10 cellular contexts compared by ENCODE assay signal in the genomic region with DNA sequence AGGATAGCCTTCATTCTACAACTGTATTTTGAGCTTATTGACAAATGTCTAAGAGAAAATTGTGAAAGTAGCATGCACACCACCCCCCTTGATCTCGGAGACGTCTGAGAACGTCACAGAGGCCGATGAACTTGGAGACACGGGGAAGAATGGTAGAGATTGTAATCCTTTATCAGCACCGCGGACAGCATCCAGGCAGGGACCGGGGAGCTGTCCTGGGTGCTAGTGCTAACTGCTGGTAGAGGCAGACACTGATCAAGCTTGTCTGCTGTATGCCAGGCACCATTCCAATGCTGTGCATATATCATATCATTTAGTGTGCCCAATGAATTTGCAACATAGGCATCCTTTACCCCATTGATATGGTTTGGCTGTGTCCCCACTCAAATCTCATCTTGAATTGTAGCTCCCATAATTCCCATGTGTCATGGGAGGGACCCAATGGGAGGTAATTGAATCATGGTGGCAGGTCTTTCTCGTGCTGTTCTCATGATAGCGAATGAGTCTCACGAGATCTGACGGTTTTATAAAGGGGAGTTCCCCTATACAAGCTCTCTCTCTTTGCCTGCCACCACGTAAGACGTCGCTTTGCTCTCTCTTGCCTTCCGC.
DNase-seq lines count a peak whose midpoint lies in the region; ATAC-seq and TF ChIP-seq lines count a peak whose summit lies in the region.
"Had no signal": no experiment of that assay in that cellular context is flagged by ENCODE, and none has a peak within 500 bp of the region (broad histone marks: within the 10 kb centered on the region; RNA-seq: fewer than 3 reads in every experiment).

No MANE protein-coding gene starts in this region.

- CTCF ChIA-PET in activated CD4-positive, alpha-beta T cell treated with anti-CD3 and anti-CD28 coated beads for 36 hours (lab: Charles Lee): interaction anchor here (0.7 to 1.2 kb wide), 2 partner anchors 9 to 17 kb away, joined by 3 read pairs; no protein-coding TSS in a partner anchor

- no peak overlapping the region for H3K4me3 Mint-ChIP-seq in activated CD4-positive, alpha-beta T cell treated with anti-CD3 and anti-CD28 coated beads for 36 hours
- H3K4me3 Mint-ChIP-seq in central memory CD8-positive, alpha-beta T cell: no peak overlapping the region
- H3K4me3 Mint-ChIP-seq: naive thymus-derived CD8-positive, alpha-beta T cell; T-helper 1 cell treated with Interleukin-12 subunit alpha and Interleukin-12 subunit beta and Interleukin-4 antibody, amounts not matched to agents 30 μg/mL and 1 μg/mL, for 36 hours had no signal

- H3K9me3 ChIP-seq in SJCRH30 (replicated peaks) (no peaks in the 10 kb centered on the region), transverse colon (no peaks in the 10 kb centered on the region), sigmoid colon (no peaks in the 10 kb centered on the region)

- no peak for ATAC-seq in activated CD4-positive, alpha-beta T cell treated with anti-CD3 and anti-CD28 coated beads for 36 hours
- no peak for ATAC-seq in central memory CD8-positive, alpha-beta T cell (replicated peaks; ENCODE audit: extremely low read depth, poor library complexity, severe bottlenecking)
- ATAC-seq: naive thymus-derived CD8-positive, alpha-beta T cell had no signal

- no peak overlapping the region for H3K4me3 ChIP-seq in SJCRH30
- H3K4me3 ChIP-seq in transverse colon: no peak overlapping the region
- H3K4me3 ChIP-seq in sigmoid colon: no peak overlapping the region

- no peaks in the 10 kb centered on the region for H3K4me1 Mint-ChIP-seq in activated CD4-positive, alpha-beta T cell treated with anti-CD3 and anti-CD28 coated beads for 36 hours
- H3K4me1 Mint-ChIP-seq in central memory CD8-positive, alpha-beta T cell: no peaks in the 10 kb centered on the region

- H3K27me3 Mint-ChIP-seq in activated CD4-positive, alpha-beta T cell treated with anti-CD3 and anti-CD28 coated beads for 36 hours: peaks cover 7% of the 10 kb centered on the region
- peaks cover 51% of the 10 kb centered on the region for H3K27me3 Mint-ChIP-seq in central memory CD8-positive, alpha-beta T cell

- no peaks in the 10 kb centered on the region for H3K9me3 Mint-ChIP-seq in activated CD4-positive, alpha-beta T cell treated with anti-CD3 and anti-CD28 coated beads for 36 hours (ENCODE audit: low read depth)
- H3K9me3 Mint-ChIP-seq in central memory CD8-positive, alpha-beta T cell: peaks cover 5% of the 10 kb centered on the region
- H3K9me3 Mint-ChIP-seq: T-helper 1 cell treated with Interleukin-12 subunit alpha and Interleukin-12 subunit beta and Interleukin-4 antibody, amounts not matched to agents 30 μg/mL and 1 μg/mL, for 36 hours had no signal

- POLR2A ChIA-PET in activated CD4-positive, alpha-beta T cell treated with anti-CD3 and anti-CD28 coated beads for 36 hours (lab: Charles Lee): no interaction called here

- no peak for TF ChIP-seq POLR2A in transverse colon (IDR thresholded peaks at IDR 0.05)
- no peak for TF ChIP-seq POLR2A in sigmoid colon (IDR thresholded peaks at IDR 0.05)

- intact Hi-C loops in activated CD4-positive, alpha-beta T cell treated with anti-CD3 and anti-CD28 coated beads for 36 hours (cut with DNase I, micrococcal nuclease): no loop called here
- intact Hi-C loops in transverse colon (cut with DNase I; ENCODE audit: low total_unique reads) (no loop called here), sigmoid colon (cut with DNase I) (no loop called here)

- H3K36me3 ChIP-seq in SJCRH30: no peaks in the 10 kb centered on the region
- H3K36me3 ChIP-seq in transverse colon: no peaks in the 10 kb centered on the region
- no peaks in the 10 kb centered on the region for H3K36me3 ChIP-seq in sigmoid colon

- H3K4me1 ChIP-seq in SJCRH30 (0 out of 2 replicates have a peak, but pooled peaks cover 4% of the 10 kb centered on the region), transverse colon (no peaks in the 10 kb centered on the region), sigmoid colon (no peaks in the 10 kb centered on the region)

- H3K27ac Mint-ChIP-seq in activated CD4-positive, alpha-beta T cell treated with anti-CD3 and anti-CD28 coated beads for 36 hours: no peak overlapping the region
- no peak overlapping the region for H3K27ac Mint-ChIP-seq in central memory CD8-positive, alpha-beta T cell (ENCODE audit: low read depth)
- H3K27ac Mint-ChIP-seq: naive thymus-derived CD8-positive, alpha-beta T cell; T-helper 1 cell treated with Interleukin-12 subunit alpha and Interleukin-12 subunit beta and Interleukin-4 antibody, amounts not matched to agents 30 μg/mL and 1 μg/mL, for 36 hours had no signal

- TF ChIP-seq EP300 in transverse colon (IDR thresholded peaks at IDR 0.05; ENCODE audit: low read depth) (no peak), sigmoid colon (IDR thresholded peaks at IDR 0.05) (no peak)

- in situ Hi-C loops in transverse colon (cut with MboI; ENCODE audit: low pct_ligation_motif_present in 1 of 4, low pct_unique_long_range_greater_than_20kb in 1 of 4, low sequenced_read_pairs in 3 of 4): no loop called here

- no peaks in the 10 kb centered on the region for H3K27me3 ChIP-seq in SJCRH30
- no peaks in the 10 kb centered on the region for H3K27me3 ChIP-seq in transverse colon
- H3K27me3 ChIP-seq in sigmoid colon: peaks cover 0 to 4% (median 0%) of the 10 kb centered on the region in 3 donors

- H3K27ac ChIP-seq in SJCRH30 (no peak overlapping the region), transverse colon (no peak overlapping the region), sigmoid colon (no peak overlapping the region)

- peak; percentile 72 for DNase-seq in activated CD4-positive, alpha-beta T cell treated with anti-CD3 and anti-CD28 coated beads for 36 hours
- no peak for DNase-seq in activated CD4-positive, alpha-beta T cell treated with anti-CD3 and anti-CD28 coated beads, Interleukin-2, amount 50 U/mL, for 4 hours
- DNase-seq in SJCRH30 (peak; percentile 79 to 89), lung microvascular endothelial cell (ENCODE audit: low read depth in 2 of 2) (peak; percentile 66 to 73), transverse colon (peak; percentile 53), sigmoid colon (no peak), NCI-H510A treated with DMSO at 0.1 percent for 48 hours (lab: John Stamatoyannopoulos, UW) (no peak)
- peak; percentile 17 to 18 for DNase-seq in central memory CD8-positive, alpha-beta T cell (ENCODE audit: low spot score in 2 of 2)

- H3K36me3 Mint-ChIP-seq in activated CD4-positive, alpha-beta T cell treated with anti-CD3 and anti-CD28 coated beads for 36 hours (ENCODE audit: low read depth): no peaks in the 10 kb centered on the region
- H3K36me3 Mint-ChIP-seq in central memory CD8-positive, alpha-beta T cell (ENCODE audit: insufficient read depth): no peaks in the 10 kb centered on the region

- no peak for TF ChIP-seq CTCF in transverse colon (IDR thresholded peaks at IDR 0.05)
- no peak for TF ChIP-seq CTCF in sigmoid colon (IDR thresholded peaks at IDR 0.05)

- WGBS in transverse colon (ENCODE audit: low coverage in 1 of 2), 2 donors: 41 to 46% methylated on average over 13 to 16 of the region's 16 CpGs
- 38 to 39% methylated on average over 16 of the region's 16 CpGs for WGBS in sigmoid colon, 2 donors

Comparison
In these comparisons a context has a peak if more than half of its experiments do, and no peak if none do; other contexts are left out.
1. DNase-seq: peak in activated CD4-positive, alpha-beta T cell treated with anti-CD3 and anti-CD28 coated beads for 36 hours (single experiment), SJCRH30 (2 of 2), central memory CD8-positive, alpha-beta T cell (2 of 2), lung microvascular endothelial cell (2 of 2) and transverse colon (single experiment); none in activated CD4-positive, alpha-beta T cell treated with anti-CD3 and anti-CD28 coated beads, Interleukin-2, amount 50 U/mL, for 4 hours (0 of 2), sigmoid colon (single experiment) and NCI-H510A treated with DMSO at 0.1 percent for 48 hours (single experiment).